In genomic region chr15:77031376-77032050, GRCh38 we compare ENCODE assay signal across 8 cellular contexts. TPM values are rescaled to one million over a fixed set of nuclear protein-coding genes. Genes with fewer than 3 reads are reported as not detected.
DNase-seq lines count a peak whose midpoint lies in the region; ATAC-seq and TF ChIP-seq lines count a peak whose summit lies in the region.

No MANE protein-coding gene starts in this region.

- WGBS in gastroesophageal sphincter (ENCODE audit: low coverage in 1 of 2), 2 donors = 86% methylated on average over 4 of the region's 12 CpGs; no CpG with 5 or more reads in 1 of the 2 donors

- intact Hi-C loops in left colon (cut with DNase I, micrococcal nuclease) = loop anchor here in 1 of 2 donors (10.0 kb wide), 1 partner anchor 73 kb away; no protein-coding TSS in a partner anchor

- H3K27ac ChIP-seq in gastroesophageal sphincter = no peak overlapping the region

- no peak for TF ChIP-seq CTCF in gastroesophageal sphincter (IDR thresholded peaks at IDR 0.05)

- H3K9me3 ChIP-seq in gastroesophageal sphincter = no peaks in the 10 kb centered on the region

- TF ChIP-seq EP300 in gastroesophageal sphincter (IDR thresholded peaks at IDR 0.05) = no peak

- DNase-seq in NCI-H748 (lab: John Stamatoyannopoulos, UW; ENCODE audit: unreplicated experiment) = peak; percentile 14
- DNase-seq in NCI-H748 treated with DMSO at 0.1 percent for 48 hours (lab: John Stamatoyannopoulos, UW) = no peak
- peak; percentile 3 for DNase-seq in NCI-H1417 treated with DMSO at 0.1 percent for 48 hours (lab: John Stamatoyannopoulos, UW)
- DNase-seq in activated CD4-positive, alpha-beta T cell treated with anti-CD3 and anti-CD28 coated beads, Interleukin-2, amount 50 U/mL, for 48 hours = peak; percentile 15 to 23
- DNase-seq in left colon = peak; percentile 30 to 41
- DNase-seq in AG08396 (ENCODE audit: low spot score) = no peak

- H3K4me1 ChIP-seq in gastroesophageal sphincter = peaks cover 0 to 12% (median 3%) of the 10 kb centered on the region in 3 donors

- peaks cover 0 to 8% of the 10 kb centered on the region in 2 donors for H3K36me3 ChIP-seq in gastroesophageal sphincter

- ATAC-seq in left colon (peak; percentile 4), GM21825 (IDR thresholded peaks at IDR 0.05; ENCODE audit: unreplicated experiment) (no peak), gastroesophageal sphincter (no peak)

- TF ChIP-seq POLR2A in gastroesophageal sphincter (IDR thresholded peaks at IDR 0.05) = no peak

- H3K4me3 ChIP-seq in gastroesophageal sphincter = no peak overlapping the region

- H3K27me3 ChIP-seq in gastroesophageal sphincter = peaks cover 14% of the 10 kb centered on the region

RNA-seq across cellular contexts. Expression of gene PSTPIP1, which starts 36.6 kb away (rescaled TPM):
- total RNA-seq in left colon = 1 to 10 TPM; 1.6 to 7.2 TPM
- 10 to 100 TPM in 2 of 4 donors, 1 to 10 TPM in 2; 7.1 to 18.2 (median 9.0) TPM for total RNA-seq in gastroesophageal sphincter

RNA-seq across cellular contexts. Expression of gene TSPAN3, which starts 39.4 kb away (rescaled TPM):
- 100 to 1,000 TPM; 708 to 954 TPM for total RNA-seq in left colon
- total RNA-seq in gastroesophageal sphincter = 100 to 1,000 TPM; 163 to 205 (median 171) TPM

Comparison
In these comparisons a context has a peak if more than half of its experiments do, and no peak if none do; other contexts are left out.
1. DNase-seq: peak in NCI-H748 (single experiment), NCI-H1417 treated with DMSO at 0.1 percent for 48 hours (single experiment), activated CD4-positive, alpha-beta T cell treated with anti-CD3 and anti-CD28 coated beads, Interleukin-2, amount 50 U/mL, for 48 hours (2 of 2) and left colon (2 of 2); none in NCI-H748 treated with DMSO at 0.1 percent for 48 hours (single experiment) and AG08396 (single experiment).